In the genomic region with DNA sequence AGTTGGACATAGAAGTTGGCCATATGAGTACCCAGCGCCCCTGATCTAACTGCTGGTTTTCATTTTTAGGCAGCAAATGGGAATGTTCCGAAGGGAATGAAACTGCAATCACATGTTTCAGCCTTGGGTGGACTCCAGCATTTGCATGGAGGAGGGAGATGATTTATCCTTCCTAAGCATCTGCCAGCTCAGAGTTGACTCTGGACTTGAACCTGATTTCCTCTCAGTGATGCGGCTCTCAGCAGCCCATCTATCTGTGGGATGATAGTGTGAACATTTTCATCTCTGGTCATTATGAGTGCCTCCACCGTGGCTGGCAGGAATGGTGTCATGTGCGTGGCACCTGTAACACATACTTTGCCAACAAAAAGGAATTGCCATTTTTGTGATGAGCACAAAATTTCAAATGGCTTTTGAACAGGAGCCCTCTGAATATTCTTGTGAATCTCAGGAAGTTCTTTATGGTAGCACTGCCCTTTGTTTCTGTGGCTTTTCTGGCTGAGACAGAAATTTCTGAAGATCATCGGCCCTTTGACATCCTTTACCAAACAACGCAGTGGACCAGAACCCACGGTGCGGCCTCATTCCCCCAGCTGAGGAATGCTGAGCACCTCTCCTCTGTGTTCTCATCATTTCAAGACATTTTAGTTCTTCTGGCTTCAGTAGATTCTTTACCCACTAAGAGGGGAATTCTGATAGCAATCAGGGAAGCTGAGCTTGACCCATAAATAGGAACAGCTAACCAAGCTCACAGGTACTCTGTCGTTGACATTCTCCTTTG, we compare ENCODE assay signal across 18 cellular contexts. TPM values are rescaled to one million over a fixed set of nuclear protein-coding genes. Genes with fewer than 3 reads are reported as not detected.
DNase-seq lines count a peak whose midpoint lies in the region; ATAC-seq and TF ChIP-seq lines count a peak whose summit lies in the region.
"Had no signal": no experiment of that assay in that cellular context is flagged by ENCODE, and none has a peak within 500 bp of the region (broad histone marks: within the 10 kb centered on the region; RNA-seq: fewer than 3 reads in every experiment).

No MANE protein-coding gene starts in this region.

- H2AFZ ChIP-seq in fibroblast of lung (ENCODE audit: low read length): no peak overlapping the region

- H3K79me2 ChIP-seq in fibroblast of lung (ENCODE audit: control insufficient read depth, insufficient read depth, low read length): peaks cover 3% of the 10 kb centered on the region

- no peaks in the 10 kb centered on the region for H4K20me1 ChIP-seq in fibroblast of lung (ENCODE audit: control insufficient read depth, extremely low read depth, insufficient read depth, low read length)

- H3K4me1 Mint-ChIP-seq in natural killer cell: peaks cover 9 to 11% of the 10 kb centered on the region in 2 donors

- ATAC-seq in omental fat pad (ENCODE audit: low FRiP score): peak; percentile 76
- no peak for ATAC-seq in natural killer cell

- H3K36me3 ChIP-seq in fibroblast of lung (ENCODE audit: control insufficient read depth, insufficient read depth, low read length): peaks cover 1% of the 10 kb centered on the region
- H3K36me3 ChIP-seq: ovary had no signal

- intact Hi-C loops in natural killer cell (cut with micrococcal nuclease): no loop called here

- peak; percentile 49 for DNase-seq in Ammon's horn (ENCODE audit: low spot score)
- peak; percentile 9 for DNase-seq in M059J (ENCODE audit: low read depth)
- DNase-seq in fibroblast of lung (ENCODE audit: low read depth in 2 of 2): peak; percentile 38 to 56
- no peak for DNase-seq in omental fat pad (ENCODE audit: low spot score)
- DNase-seq in natural killer cell: no peak
- no peak for DNase-seq in SIG-M5 (lab: John Stamatoyannopoulos, UW)
- no peak for DNase-seq in NOMO-1 treated with DMSO at 0.1 percent for 48 hours (lab: John Stamatoyannopoulos, UW; ENCODE audit: unreplicated experiment)
- no peak for DNase-seq in NCI-H2171 (lab: John Stamatoyannopoulos, UW)
- DNase-seq: activated CD8-positive, alpha-beta memory T cell treated with anti-CD3 and anti-CD28 coated beads for 24 hours; activated gamma-delta T cell treated with Interleukin-2 at 50 U/mL for 16 hours; central memory CD4-positive, alpha-beta T cell; Kasumi-1; NCI-H187 treated with DMSO at 0.1 percent for 48 hours; NCI-H774; ovary; stimulated activated CD4-positive, alpha-beta T cell treated with anti-CD3 and anti-CD28 coated beads, Interleukin-2, amount 100 ng/mL, for 24 hours had no signal

- TF ChIP-seq CTCF in fibroblast of lung (conservative IDR thresholded peaks at IDR 0.05 in 1 of 2, IDR thresholded peaks at IDR 0.05 in 1 of 2; ENCODE audit: low read depth in 1 of 2, low read length in 2 of 2) (no peak), omental fat pad (IDR thresholded peaks at IDR 0.05) (no peak), natural killer cell (IDR thresholded peaks at IDR 0.05) (no peak)

- H3K4me3 Mint-ChIP-seq in natural killer cell: no peak overlapping the region
- H3K4me3 Mint-ChIP-seq: memory B cell had no signal

- no peaks in the 10 kb centered on the region for H3K4me1 ChIP-seq in fibroblast of lung (ENCODE audit: control insufficient read depth, extremely low read depth, insufficient read depth, low read length)

- no peak overlapping the region for H3K27ac ChIP-seq in fibroblast of lung (ENCODE audit: insufficient read depth, low read length)
- H3K27ac ChIP-seq: BLaER1 treated with 17β-estradiol and CSF1 and Interleukin-3, amounts not matched to agents 10 nM and 100 nM; ovary had no signal

- H3K4me3 ChIP-seq in fibroblast of lung (replicated peaks in 1 of 4; ENCODE audit: control extremely low read depth in 1 of 4, insufficient read depth in 1 of 4, low read depth in 3 of 4, low read length in 4 of 4): no peak overlapping the region
- H3K4me3 ChIP-seq: BLaER1 treated with 17β-estradiol and CSF1 and Interleukin-3, amounts not matched to agents 10 nM and 100 nM; ovary had no signal

- H3K9me3 ChIP-seq in fibroblast of lung (ENCODE audit: control insufficient read depth, insufficient read depth, low read depth, low read length): no peaks in the 10 kb centered on the region
- H3K9me3 ChIP-seq: BLaER1 treated with 17β-estradiol and CSF1 and Interleukin-3, amounts not matched to agents 10 nM and 100 nM; ovary had no signal

- H3K27ac Mint-ChIP-seq in natural killer cell: no peak overlapping the region
- H3K27ac Mint-ChIP-seq: memory B cell had no signal

- peak overlapping the region; percentile 9 for H3K4me2 ChIP-seq in fibroblast of lung (ENCODE audit: extremely low read depth, insufficient read depth, low read length)
- H3K4me2 ChIP-seq: BLaER1 treated with 17β-estradiol and CSF1 and Interleukin-3, amounts not matched to agents 10 nM and 100 nM had no signal

- no peaks in the 10 kb centered on the region for H3K36me3 Mint-ChIP-seq in natural killer cell

- no peaks in the 10 kb centered on the region for H3K9me3 Mint-ChIP-seq in natural killer cell
- H3K9me3 Mint-ChIP-seq: memory B cell had no signal

- no peak overlapping the region for H3K9ac ChIP-seq in fibroblast of lung (ENCODE audit: insufficient read depth, low read length)
- H3K9ac ChIP-seq: BLaER1 treated with 17β-estradiol and CSF1 and Interleukin-3, amounts not matched to agents 10 nM and 100 nM had no signal

- H3K27me3 Mint-ChIP-seq in natural killer cell (ENCODE audit: low read depth in 2 of 2): no peaks in the 10 kb centered on the region
- H3K27me3 Mint-ChIP-seq: memory B cell had no signal

- H3K27me3 ChIP-seq in fibroblast of lung (ENCODE audit: control insufficient read depth, insufficient read depth, low read length): no peaks in the 10 kb centered on the region
- H3K27me3 ChIP-seq: BLaER1 treated with 17β-estradiol and CSF1 and Interleukin-3, amounts not matched to agents 10 nM and 100 nM; ovary had no signal

RNA-seq across cellular contexts. Expression of a gene that starts 28.5 kb away (rescaled TPM):
- 32.5 and 49.2 TPM in 2 replicates for total RNA-seq in M059J (2014; rRNA removed; shearing (Covaris generic))
- total RNA-seq in fibroblast of lung (33.6 and 36.2 TPM in 2 replicates), omental fat pad (10 to 100 TPM; 29.7 to 46.3 (median 37.9) TPM), natural killer cell (10 to 100 TPM; 40.8 to 45.2 (median 41.3) TPM)
- polyA plus RNA-seq in fibroblast of lung: 35.7 and 43.2 TPM in 2 replicates
- 41.4 and 45.2 TPM in 2 replicates for polyA plus RNA-seq in fibroblast of lung (2012)
- polyA minus RNA-seq in fibroblast of lung (ENCODE audit: low replicate concordance): 7.5 and 10.4 TPM in 2 replicates

RNA-seq across cellular contexts. Expression of a gene that starts 56.6 kb away (rescaled TPM):
- total RNA-seq in M059J (2014; rRNA removed; shearing (Covaris generic)): not detected in 2 replicates
- total RNA-seq in fibroblast of lung (not detected in 2 replicates), omental fat pad (not detected), natural killer cell (under 1 TPM in 2 of 3 donors, not detected in 1; 0.09 to 0.15 TPM)
- 0.02 TPM in 1 of 2 replicates, not detected in the other for polyA plus RNA-seq in fibroblast of lung
- 0.05 TPM in 1 of 2 replicates, not detected in the other for polyA plus RNA-seq in fibroblast of lung (2012)
- not detected in 2 replicates for polyA minus RNA-seq in fibroblast of lung (ENCODE audit: low replicate concordance)
- total RNA-seq: ovary had no signal
- polyA plus RNA-seq: ovary had no signal

Comparison
In these comparisons a context has a peak if more than half of its experiments do, and no peak if none do; other contexts are left out.
1. DNase-seq: peak in Ammon's horn (single experiment), M059J (single experiment) and fibroblast of lung (2 of 2); none in omental fat pad (single experiment), natural killer cell (single experiment), SIG-M5 (single experiment), NOMO-1 treated with DMSO at 0.1 percent for 48 hours (single experiment) and NCI-H2171 (single experiment).